ENCODE assay signal across 19 cellular contexts in genomic region chr10:71718165-71718678, GRCh38. TPM values are rescaled to one million over a fixed set of nuclear protein-coding genes. Genes with fewer than 3 reads are reported as not detected.
"Had no signal": no experiment of that assay in that cellular context is flagged by ENCODE, and none has a peak within 500 bp of the region (broad histone marks: within the 10 kb centered on the region; RNA-seq: fewer than 3 reads in every experiment).

No MANE protein-coding gene starts in this region.

- H3K27ac ChIP-seq: foreskin keratinocyte, parathyroid adenoma, SK-N-MC had no signal

- H3K4me3 ChIP-seq: dorsolateral prefrontal cortex, SK-N-MC had no signal

- DNase-seq: activated B cell treated with CpG ODN at 0.5 μM for 24 hours; activated CD4-positive, alpha-beta T cell treated with anti-CD3 and anti-CD28 coated beads, Interleukin-2, amount 50 U/mL, for 1 hour; activated naive CD4-positive, alpha-beta T cell treated with anti-CD3 and anti-CD28 coated beads, Interleukin-2, amount 50 U/mL, for 16 hours; activated T-cell treated with anti-CD3 and anti-CD28 coated beads for 4 hours; cerebellar nuclear complex; dorsolateral prefrontal cortex; foreskin keratinocyte; mesendoderm; small intestine; T-helper 1 cell had no signal

- H3K4me1 ChIP-seq: parathyroid adenoma had no signal

- H3K27me3 ChIP-seq: dorsolateral prefrontal cortex, foreskin keratinocyte had no signal

- ATAC-seq: esophagus mucosa; foreskin keratinocyte; left lobe of liver; stimulated activated effector memory CD8-positive, alpha-beta T cell treated with anti-CD3 and anti-CD28 coated beads, Interleukin-12 subunit alpha, Interleukin-12 subunit beta, amount 100 ng/mL, for 72 hours had no signal

- H3K27ac Mint-ChIP-seq: activated B cell treated with CpG ODN at 0.5 μM for 24 hours, type B pancreatic cell had no signal

- H2AFZ ChIP-seq: parathyroid adenoma had no signal

- H3K9me3 Mint-ChIP-seq: activated B cell treated with CpG ODN at 0.5 μM for 24 hours; brain; stimulated activated effector memory CD8-positive, alpha-beta T cell treated with anti-CD3 and anti-CD28 coated beads, Interleukin-12 subunit alpha, Interleukin-12 subunit beta, amount 100 ng/mL, for 72 hours; type B pancreatic cell had no signal

- H3K4me3 Mint-ChIP-seq: activated B cell treated with CpG ODN at 0.5 μM for 24 hours; stimulated activated effector memory CD8-positive, alpha-beta T cell treated with anti-CD3 and anti-CD28 coated beads, Interleukin-12 subunit alpha, Interleukin-12 subunit beta, amount 100 ng/mL, for 72 hours; type B pancreatic cell had no signal

- H3K79me2 ChIP-seq: parathyroid adenoma had no signal

- H3K36me3 Mint-ChIP-seq: brain; stimulated activated effector memory CD8-positive, alpha-beta T cell treated with anti-CD3 and anti-CD28 coated beads, Interleukin-12 subunit alpha, Interleukin-12 subunit beta, amount 100 ng/mL, for 72 hours; type B pancreatic cell had no signal

- H3K27me3 Mint-ChIP-seq: activated B cell treated with CpG ODN at 0.5 μM for 24 hours had no signal

RNA-seq across cellular contexts. Expression of gene C10orf105, which starts 1.4 kb away (rescaled TPM):
- total RNA-seq: activated B cell treated with CpG ODN at 0.5 μM for 24 hours, esophagus mucosa, foreskin keratinocyte, left lobe of liver, renal cortical epithelial cell had no signal
- polyA plus RNA-seq: foreskin keratinocyte had no signal

RNA-seq across cellular contexts. Expression of gene VSIR, which starts 55.1 kb away (rescaled TPM):
- polyA plus RNA-seq: neural cell had no signal
